ENCODE assay signal across 9 cellular contexts in genomic region chr1:235923466-235924008, GRCh38. TPM values are rescaled to one million over a fixed set of nuclear protein-coding genes. Genes with fewer than 3 reads are reported as not detected.
DNase-seq lines count a peak whose midpoint lies in the region; ATAC-seq and TF ChIP-seq lines count a peak whose summit lies in the region.
"Had no signal": no experiment of that assay in that cellular context is flagged by ENCODE, and none has a peak within 500 bp of the region (broad histone marks: within the 10 kb centered on the region; RNA-seq: fewer than 3 reads in every experiment).

No MANE protein-coding gene starts in this region.

- WGBS in transverse colon (ENCODE audit: low coverage in 1 of 2), 2 donors, result 17 to 25% methylated on average over 6 of the region's 6 CpGs

- H3K36me3 ChIP-seq in cardiac muscle cell (no peaks in the 10 kb centered on the region), left ventricle myocardium inferior (no peaks in the 10 kb centered on the region), transverse colon (no peaks in the 10 kb centered on the region)

- TF ChIP-seq EP300 in transverse colon (IDR thresholded peaks at IDR 0.05; ENCODE audit: low read depth), result no peak

- DNase-seq in cardiac muscle cell (ENCODE audit: low read depth in 1 of 2, low spot score in 1 of 2) (peak; percentile 53 to 76), left ventricle myocardium inferior (no peak), NCI-H345 treated with DMSO at 0.1 percent for 48 hours (lab: John Stamatoyannopoulos, UW; ENCODE audit: unreplicated experiment) (peak; percentile 55), transverse colon (peak; percentile 72), iPS-NIHi7 (ENCODE audit: extremely low spot score) (no peak), ecto neural progenitor cell (ENCODE audit: low spot score) (no peak)
- peak; percentile 35 for DNase-seq in central memory CD4-positive, alpha-beta T cell

- H3K27ac ChIP-seq in cardiac muscle cell, result peak overlapping the region; percentile 29
- no peak overlapping the region for H3K27ac ChIP-seq in left ventricle myocardium inferior (replicated peaks)
- peak overlapping the region; percentile 45 to 62 (median 47) for H3K27ac ChIP-seq in transverse colon

- H3K9me3 ChIP-seq in cardiac muscle cell (ENCODE audit: low read depth) (no peaks in the 10 kb centered on the region), left ventricle myocardium inferior (replicated peaks) (no peaks in the 10 kb centered on the region), transverse colon (no peaks in the 10 kb centered on the region)

- TF ChIP-seq CTCF in cardiac muscle cell (IDR thresholded peaks at IDR 0.05; ENCODE audit: low read depth, low read length), result no peak
- no peak for TF ChIP-seq CTCF in left ventricle myocardium inferior (IDR thresholded peaks at IDR 0.05; ENCODE audit: borderline replicate concordance)
- TF ChIP-seq CTCF in transverse colon (IDR thresholded peaks at IDR 0.05), result no peak

- H3K4me1 ChIP-seq in cardiac muscle cell (ENCODE audit: low read depth) (peaks cover 38% of the 10 kb centered on the region), left ventricle myocardium inferior (peaks cover 18% of the 10 kb centered on the region), transverse colon (peaks cover 11 to 38% (median 23%) of the 10 kb centered on the region in 4 donors)

- TF ChIP-seq POLR2A in transverse colon (IDR thresholded peaks at IDR 0.05), result no peak

- H3K4me3 ChIP-seq in cardiac muscle cell, result no peak overlapping the region
- H3K4me3 ChIP-seq in left ventricle myocardium inferior, result no peak overlapping the region
- no peak overlapping the region for H3K4me3 ChIP-seq in transverse colon
- H3K4me3 ChIP-seq: lung had no signal

- ATAC-seq in HG02840 (IDR thresholded peaks at IDR 0.05; ENCODE audit: low FRiP score, unreplicated experiment), result no peak

- H3K27me3 ChIP-seq in cardiac muscle cell (no peaks in the 10 kb centered on the region), left ventricle myocardium inferior (ENCODE audit: low read depth) (no peaks in the 10 kb centered on the region), transverse colon (no peaks in the 10 kb centered on the region)

- in situ Hi-C loops in transverse colon (cut with MboI; ENCODE audit: low pct_ligation_motif_present in 1 of 4, low pct_unique_long_range_greater_than_20kb in 1 of 4, low sequenced_read_pairs in 3 of 4), result no loop called here

- intact Hi-C loops in left ventricle myocardium inferior (cut with micrococcal nuclease) (no loop called here), transverse colon (cut with DNase I; ENCODE audit: low total_unique reads) (no loop called here)

RNA-seq across cellular contexts. Expression of gene LYST, which starts 56.8 kb away (rescaled TPM):
- total RNA-seq in cardiac muscle cell, result 3.7 and 5.2 TPM in 2 replicates
- 4.5 and 4.9 TPM in 2 replicates for polyA plus RNA-seq in cardiac muscle cell
- total RNA-seq in left ventricle myocardium inferior, result 10.3 TPM
- total RNA-seq in transverse colon, result 10 to 100 TPM; 22.8 to 46.7 (median 32.1) TPM

Comparison
In these comparisons a context has a peak if more than half of its experiments do, and no peak if none do; other contexts are left out.
1. DNase-seq: peak in cardiac muscle cell (2 of 2), NCI-H345 treated with DMSO at 0.1 percent for 48 hours (single experiment), central memory CD4-positive, alpha-beta T cell (single experiment) and transverse colon (single experiment); none in left ventricle myocardium inferior (single experiment), iPS-NIHi7 (single experiment) and ecto neural progenitor cell (single experiment).